8 cellular contexts compared by ENCODE assay signal in the genomic region with DNA sequence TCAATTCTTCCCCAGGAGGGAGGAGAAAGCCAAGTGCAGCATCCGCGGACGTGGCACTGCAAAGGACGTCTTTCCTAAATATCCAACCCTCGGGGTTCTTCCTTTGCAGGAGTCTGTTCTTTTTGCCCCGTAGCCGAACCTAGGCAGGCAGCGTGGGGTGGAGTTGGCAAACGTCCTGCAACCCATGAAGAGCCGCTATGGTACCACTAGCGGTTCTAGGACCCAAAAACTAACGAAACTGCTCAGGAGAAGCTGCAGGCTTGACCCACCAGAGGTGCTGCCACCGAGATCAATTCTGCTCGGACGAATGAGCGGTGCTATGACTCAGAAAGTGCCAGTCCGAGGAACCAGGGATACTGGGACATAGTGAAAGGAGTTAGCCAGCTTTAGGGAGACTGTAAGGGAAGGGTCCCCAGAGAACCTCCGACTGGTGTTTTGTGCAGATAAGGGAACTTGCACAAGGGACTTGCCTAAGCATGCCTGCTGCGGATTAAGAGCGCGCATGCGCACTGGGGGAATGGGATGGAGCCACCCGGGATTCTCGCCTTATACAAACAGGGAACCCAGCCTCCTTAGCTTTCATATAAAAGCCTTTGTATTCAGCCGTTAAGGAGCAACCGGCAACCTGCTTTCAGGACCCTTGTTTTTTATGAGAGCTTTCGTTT. TPM values are rescaled to one million over a fixed set of nuclear protein-coding genes. Genes with fewer than 3 reads are reported as not detected.
DNase-seq lines count a peak whose midpoint lies in the region; ATAC-seq and TF ChIP-seq lines count a peak whose summit lies in the region.

No MANE protein-coding gene starts in this region.

- no peaks in the 10 kb centered on the region for H3K9me3 ChIP-seq in RWPE2 (ENCODE audit: severe bottlenecking)

- H3K27ac ChIP-seq in RWPE2 (ENCODE audit: poor library complexity, severe bottlenecking) = peak overlapping the region; percentile 88

- H3K4me1 Mint-ChIP-seq in neural crest cell = peaks cover 27% of the 10 kb centered on the region

- peak overlapping the region; percentile 96 for H3K27ac Mint-ChIP-seq in neural crest cell (ENCODE audit: unreplicated experiment)

- ATAC-seq in GM21786 (IDR thresholded peaks at IDR 0.05; ENCODE audit: unreplicated experiment) (peak; percentile 6), RWPE2 (ENCODE audit: low read depth) (peak; percentile 59)

- peak; percentile 93 for DNase-seq in COLO668 (lab: John Stamatoyannopoulos, UW; ENCODE audit: unreplicated experiment)
- DNase-seq in LoVo (ENCODE audit: low spot score) = peak; percentile 94
- DNase-seq in RWPE2 (ENCODE audit: low spot score) = no peak
- peak; percentile 68 for DNase-seq in activated effector memory CD4-positive, alpha-beta T cell treated with Interleukin-2 at 50 U/mL for 16 hours
- peak; percentile 83 to 94 for DNase-seq in foreskin fibroblast
- peak; percentile 72 for DNase-seq in neural crest cell (ENCODE audit: low read depth, low spot score)
- DNase-seq in superior temporal gyrus (ENCODE audit: extremely low spot score) = peak; percentile 88

- H3K27me3 Mint-ChIP-seq in neural crest cell (ENCODE audit: low read depth) = peaks cover 68% of the 10 kb centered on the region

- no peak for TF ChIP-seq CTCF in RWPE2 (IDR thresholded peaks at IDR 0.05; ENCODE audit: poor library complexity, severe bottlenecking)
- no peak for TF ChIP-seq CTCF in foreskin fibroblast (IDR thresholded peaks at IDR 0.05; ENCODE audit: low read depth, low read length)
- no peak for TF ChIP-seq CTCF in neural crest cell (conservative IDR thresholded peaks at IDR 0.05)

- H3K4me3 ChIP-seq in RWPE2 (ENCODE audit: severe bottlenecking) (peak overlapping the region; percentile 35), foreskin fibroblast (ENCODE audit: low read depth in 1 of 2, low read length in 2 of 2) (peak overlapping the region; percentile 45 to 55)

- H3K36me3 Mint-ChIP-seq in neural crest cell (ENCODE audit: low read depth) = no peaks in the 10 kb centered on the region

- peaks cover 12% of the 10 kb centered on the region for H3K4me1 ChIP-seq in RWPE2 (ENCODE audit: insufficient read depth, poor library complexity, severe bottlenecking)

- H3K4me3 Mint-ChIP-seq in neural crest cell = peak overlapping the region; percentile 95

- H3K36me3 ChIP-seq in RWPE2 (ENCODE audit: low read depth) = no peaks in the 10 kb centered on the region

- H3K9me3 Mint-ChIP-seq in neural crest cell = no peaks in the 10 kb centered on the region

- H3K27me3 ChIP-seq in RWPE2 (ENCODE audit: insufficient read depth, poor library complexity, severe bottlenecking) = no peaks in the 10 kb centered on the region

RNA-seq across cellular contexts. Expression of a gene that starts 32.7 kb away (rescaled TPM):
- 1.0 and 1.2 TPM in 2 replicates for total RNA-seq in neural crest cell
